Comparison of ENCODE assay signal across 1 cellular context in genomic region chr16:67654069-67654911, GRCh38.
TF ChIP-seq lines count a peak whose summit lies in the region.

No MANE protein-coding gene starts in this region.

TF ChIP-seq in SK-N-SH, 30 proteins besides CTCF, POLR2A, EP300 and RAD21 (continued from another document):
- no peak for TF ChIP-seq ZBTB33 (IDR thresholded peaks at IDR 0.05; ENCODE audit: borderline replicate concordance, low read depth)
- no peak for TF ChIP-seq EZH2phosphoT487 (IDR thresholded peaks at IDR 0.05; ENCODE audit: borderline replicate concordance, low read depth)
- no peak for TF ChIP-seq TEAD4 (IDR thresholded peaks at IDR 0.05; ENCODE audit: borderline replicate concordance, insufficient read depth)
- TF ChIP-seq MXI1 (IDR thresholded peaks at IDR 0.05; ENCODE audit: low read depth, low read length): no peak
- no peak for TF ChIP-seq TAF1 (IDR thresholded peaks at IDR 0.05; ENCODE audit: borderline replicate concordance, low read depth, low read length)
- TF ChIP-seq SIN3A (IDR thresholded peaks at IDR 0.05; ENCODE audit: borderline replicate concordance, low read depth, low read length): no peak
- TF ChIP-seq FOXM1 (IDR thresholded peaks at IDR 0.05; ENCODE audit: low read depth): no peak
- no peak for TF ChIP-seq PBX3 (IDR thresholded peaks at IDR 0.05)
- TF ChIP-seq GATA2 (CRISPR knock-in tag; IDR thresholded peaks at IDR 0.05): no peak
- TF ChIP-seq CHD2 (IDR thresholded peaks at IDR 0.05; ENCODE audit: low read length, partially characterized antibody): no peak
- no peak for TF ChIP-seq FOSL2 (IDR thresholded peaks at IDR 0.05; ENCODE audit: borderline replicate concordance, low read depth)
- TF ChIP-seq FOXJ3 (CRISPR knock-in tag; IDR thresholded peaks at IDR 0.05): no peak
- TF ChIP-seq RXRA (IDR thresholded peaks at IDR 0.05; ENCODE audit: borderline replicate concordance, low read depth): no peak
- no peak for TF ChIP-seq REST (IDR thresholded peaks at IDR 0.05; ENCODE audit: low read depth, low read length)
- no peak for TF ChIP-seq NFIC (IDR thresholded peaks at IDR 0.05; ENCODE audit: borderline replicate concordance)
- TF ChIP-seq ELF1 (IDR thresholded peaks at IDR 0.05): no peak
